In the genomic region with DNA sequence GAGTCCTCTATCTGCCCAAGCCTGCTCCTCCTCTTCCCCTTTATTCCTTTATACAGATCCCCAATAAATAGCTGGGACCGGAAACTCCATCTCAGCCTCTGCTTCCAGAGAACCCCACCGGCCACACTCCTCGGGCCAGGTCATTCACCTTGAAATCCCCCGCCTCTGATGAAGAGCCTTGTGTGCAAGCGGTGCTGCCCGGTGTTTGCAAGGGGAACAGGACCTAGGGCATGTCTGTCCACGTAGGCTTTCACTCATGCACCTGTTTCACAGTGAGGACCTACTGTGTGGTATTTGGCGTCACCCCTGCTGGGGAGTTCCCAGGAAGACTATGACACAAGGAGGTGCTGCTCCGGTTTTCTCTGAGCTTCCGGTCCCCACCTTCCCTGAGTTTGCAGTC, we compare ENCODE assay signal across 31 cellular contexts. TPM values are rescaled to one million over a fixed set of nuclear protein-coding genes. Genes with fewer than 3 reads are reported as not detected.
"Had no signal": no experiment of that assay in that cellular context is flagged by ENCODE, and none has a peak within 500 bp of the region (broad histone marks: within the 10 kb centered on the region; RNA-seq: fewer than 3 reads in every experiment).

No MANE protein-coding gene starts in this region.

- ATAC-seq: activated CD4-positive, alpha-beta T cell treated with anti-CD3 and anti-CD28 coated beads for 36 hours; activated CD8-positive, alpha-beta memory T cell treated with anti-CD3 and anti-CD28 coated beads, Interleukin-2, amount 10 ng/mL, durations not matched to agents 7 days and 5 days; activated CD8-positive, alpha-beta T cell treated with anti-CD3 and anti-CD28 coated beads, Interleukin-2, amount 10 ng/mL, durations not matched to agents 7 days and 5 days; gastrocnemius medialis; mucosa of descending colon; sciatic nerve; stimulated activated memory B cell treated with anti-CD40 and anti-IgM and Interleukin-4, amounts not matched to agents 10 μg/mL and 1 μg/mL and 100 μg/mL, for 72 hours; upper lobe of right lung had no signal

- H3K4me1 ChIP-seq: gastrocnemius medialis, left ventricle myocardium inferior, suprapubic skin, tibial artery, upper lobe of right lung had no signal

- H3K27me3 ChIP-seq: upper lobe of right lung had no signal

- H3K4me3 Mint-ChIP-seq: activated CD4-positive, alpha-beta T cell treated with anti-CD3 and anti-CD28 coated beads for 36 hours; activated CD8-positive, alpha-beta memory T cell treated with anti-CD3 and anti-CD28 coated beads, Interleukin-2, amount 10 ng/mL, durations not matched to agents 7 days and 5 days; activated CD8-positive, alpha-beta T cell treated with anti-CD3 and anti-CD28 coated beads, Interleukin-2, amount 10 ng/mL, durations not matched to agents 7 days and 5 days; activated naive CD8-positive, alpha-beta T cell; stimulated activated memory B cell treated with anti-CD40 and anti-IgM and Interleukin-4, amounts not matched to agents 10 μg/mL and 1 μg/mL and 100 μg/mL, for 72 hours had no signal

- DNase-seq: activated CD4-positive, alpha-beta T cell treated with anti-CD3 and anti-CD28 coated beads for 36 hours; activated CD4-positive, CD25-positive, alpha-beta regulatory T cell; activated CD8-positive, alpha-beta memory T cell treated with anti-CD3 and anti-CD28 coated beads, Interleukin-2, amount 10 ng/mL, durations not matched to agents 7 days and 5 days; activated CD8-positive, alpha-beta T cell treated with anti-CD3 and anti-CD28 coated beads, Interleukin-2, amount 10 ng/mL, durations not matched to agents 7 days and 5 days; activated naive CD4-positive, alpha-beta T cell; activated T-cell treated with anti-CD3 and anti-CD28 coated beads, Interleukin-2, amount 50 U/mL, for 48 hours; anterior cingulate cortex; effector CD8-positive, alpha-beta T cell; gastrocnemius medialis; glutamatergic neuron; left ventricle myocardium inferior; mucosa of descending colon; occipital lobe; small intestine; stimulated activated CD4-positive, alpha-beta T cell treated with anti-CD3 and anti-CD28 coated beads, Interleukin-1b, Interleukin-23, amount 100 ng/mL, for 48 hours; stimulated activated CD4-positive, alpha-beta T cell treated with anti-CD3 and anti-CD28 coated beads, Interleukin-4, amount 100 ng/mL, for 4 hours; stimulated activated CD8-positive, alpha-beta memory T cell treated with anti-CD3 and anti-CD28 coated beads, Interleukin-4, amount 100 ng/mL, for 48 hours; T-helper 1 cell; tibial artery; upper lobe of right lung had no signal

- FAIRE-seq: colon, endometrium, islet of Langerhans, small intestine had no signal

- H3K9me3 ChIP-seq: gastrocnemius medialis, mucosa of descending colon, suprapubic skin, tibial artery, upper lobe of right lung had no signal

- H3K36me3 Mint-ChIP-seq: activated CD8-positive, alpha-beta memory T cell treated with anti-CD3 and anti-CD28 coated beads, Interleukin-2, amount 10 ng/mL, durations not matched to agents 7 days and 5 days; stimulated activated memory B cell treated with anti-CD40 and anti-IgM and Interleukin-4, amounts not matched to agents 10 μg/mL and 1 μg/mL and 100 μg/mL, for 72 hours had no signal

- H3K27ac Mint-ChIP-seq: activated CD4-positive, alpha-beta T cell treated with anti-CD3 and anti-CD28 coated beads for 36 hours; activated CD8-positive, alpha-beta memory T cell treated with anti-CD3 and anti-CD28 coated beads, Interleukin-2, amount 10 ng/mL, durations not matched to agents 7 days and 5 days; activated CD8-positive, alpha-beta T cell treated with anti-CD3 and anti-CD28 coated beads, Interleukin-2, amount 10 ng/mL, durations not matched to agents 7 days and 5 days; activated naive CD8-positive, alpha-beta T cell; stimulated activated memory B cell treated with anti-CD40 and anti-IgM and Interleukin-4, amounts not matched to agents 10 μg/mL and 1 μg/mL and 100 μg/mL, for 72 hours had no signal

- H3K27ac ChIP-seq: gastrocnemius medialis, left ventricle myocardium inferior, suprapubic skin, tibial artery, upper lobe of right lung had no signal

- H3K36me3 ChIP-seq: gastrocnemius medialis, left ventricle myocardium inferior, suprapubic skin, tibial artery, upper lobe of right lung had no signal

- H3K4me3 ChIP-seq: gastrocnemius medialis, left ventricle myocardium inferior, lung, mucosa of descending colon, suprapubic skin, tibial artery, upper lobe of right lung had no signal

- H3K27me3 Mint-ChIP-seq: activated CD4-positive, alpha-beta T cell treated with anti-CD3 and anti-CD28 coated beads for 36 hours; activated CD8-positive, alpha-beta memory T cell treated with anti-CD3 and anti-CD28 coated beads, Interleukin-2, amount 10 ng/mL, durations not matched to agents 7 days and 5 days; activated naive CD8-positive, alpha-beta T cell had no signal

- H3K4me1 Mint-ChIP-seq: activated CD8-positive, alpha-beta memory T cell treated with anti-CD3 and anti-CD28 coated beads, Interleukin-2, amount 10 ng/mL, durations not matched to agents 7 days and 5 days; stimulated activated memory B cell treated with anti-CD40 and anti-IgM and Interleukin-4, amounts not matched to agents 10 μg/mL and 1 μg/mL and 100 μg/mL, for 72 hours had no signal

RNA-seq across cellular contexts. Expression of a gene that starts 54.0 kb away (rescaled TPM):
- total RNA-seq: activated CD8-positive, alpha-beta memory T cell treated with anti-CD3 and anti-CD28 coated beads, Interleukin-2, amount 10 ng/mL, durations not matched to agents 7 days and 5 days; activated CD8-positive, alpha-beta T cell treated with anti-CD3 and anti-CD28 coated beads, Interleukin-2, amount 10 ng/mL, durations not matched to agents 7 days and 5 days; dermis microvascular lymphatic vessel endothelial cell; gastrocnemius medialis; left ventricle myocardium inferior; mesenteric fat pad; mucosa of descending colon; myocyte; sciatic nerve had no signal
